In genomic region chr22:24067587-24068376, GRCh38 we compare ENCODE assay signal across 13 cellular contexts. TPM values are rescaled to one million over a fixed set of nuclear protein-coding genes. Genes with fewer than 3 reads are reported as not detected.
A peak's percentile ranks its signal among the peaks of the same experiment; 100 is the strongest.
DNase-seq lines count a peak whose midpoint lies in the region; ATAC-seq and TF ChIP-seq lines count a peak whose summit lies in the region.
"Had no signal": no experiment of that assay in that cellular context is flagged by ENCODE, and none has a peak within 500 bp of the region (broad histone marks: within the 10 kb centered on the region; RNA-seq: fewer than 3 reads in every experiment).

No MANE protein-coding gene starts in this region.

- TF ChIP-seq CTCF in mucosa of descending colon (IDR thresholded peaks at IDR 0.05) (no peak), ovary (IDR thresholded peaks at IDR 0.05) (no peak), gastroesophageal sphincter (IDR thresholded peaks at IDR 0.05) (no peak)

- H3K9me3 ChIP-seq in BLaER1: peaks cover 6% of the 10 kb centered on the region
- no peaks in the 10 kb centered on the region for H3K9me3 ChIP-seq in mucosa of descending colon
- no peaks in the 10 kb centered on the region for H3K9me3 ChIP-seq in ovary
- no peaks in the 10 kb centered on the region for H3K9me3 ChIP-seq in gastroesophageal sphincter

- no peaks in the 10 kb centered on the region for H3K27me3 ChIP-seq in BLaER1
- no peaks in the 10 kb centered on the region for H3K27me3 ChIP-seq in ovary
- H3K27me3 ChIP-seq in gastroesophageal sphincter: no peaks in the 10 kb centered on the region

- TF ChIP-seq EP300 in ovary (IDR thresholded peaks at IDR 0.05) (no peak), gastroesophageal sphincter (IDR thresholded peaks at IDR 0.05) (no peak)

- H3K27ac ChIP-seq in BLaER1 (peak overlapping the region; percentile 41; the same call in 1 of the 2 replicates), ovary (no peak overlapping the region), gastroesophageal sphincter (no peak overlapping the region)

- H3K4me2 ChIP-seq in BLaER1: peak overlapping the region; percentile 87

- DNase-seq in G401 (ENCODE audit: low spot score): peak; percentile 95
- peak; percentile 49 for DNase-seq in SHP77 treated with DMSO at 0.1 percent for 48 hours (lab: John Stamatoyannopoulos, UW)
- DNase-seq in mucosa of descending colon: peak in 2 of 3 donors; percentile 37 to 42
- no peak for DNase-seq in ovary
- DNase-seq: amniotic stem cell; CD4-positive, alpha-beta T cell; HCEC 1CT; Karpas-422; T-cell had no signal

- H3K36me3 ChIP-seq in BLaER1 (peaks cover 62% of the 10 kb centered on the region), mucosa of descending colon (ENCODE audit: low read depth) (no peaks in the 10 kb centered on the region), ovary (no peaks in the 10 kb centered on the region), gastroesophageal sphincter (peaks cover 0 to 90% of the 10 kb centered on the region in 2 donors)

- H3K4me3 ChIP-seq in BLaER1: no peak overlapping the region
- H3K4me3 ChIP-seq in mucosa of descending colon: no peak overlapping the region
- no peak overlapping the region for H3K4me3 ChIP-seq in ovary
- H3K4me3 ChIP-seq in gastroesophageal sphincter: no peak overlapping the region

- no peak for TF ChIP-seq POLR2A in ovary (IDR thresholded peaks at IDR 0.05)
- no peak for TF ChIP-seq POLR2A in gastroesophageal sphincter (IDR thresholded peaks at IDR 0.05)

- intact Hi-C loops in mucosa of descending colon (cut with DNase I, micrococcal nuclease) (no loop called here), ovary (cut with DNase I) (no loop called here)

- ATAC-seq in mucosa of descending colon (peak; percentile 87), gastroesophageal sphincter (no peak), GM21825 (IDR thresholded peaks at IDR 0.05; ENCODE audit: unreplicated experiment) (no peak)
- ATAC-seq in activated CD4-positive, CD25-positive, alpha-beta regulatory T cell treated with anti-CD3 and anti-CD28 coated beads, Interleukin-2, amount 50 U/mL, for 24 hours: no peak
- ATAC-seq: T-cell had no signal

- H3K9ac ChIP-seq in BLaER1: no peak overlapping the region

- H4K20me1 ChIP-seq in BLaER1: peaks cover 45% of the 10 kb centered on the region

- in situ Hi-C loops in G401 (cut with HindIII; ENCODE audit: low sequenced_read_pairs): no loop called here

- 76 to 80% (median 77%) methylated on average over 7 of the region's 7 CpGs for WGBS in ovary, 3 donors
- 80 to 93% methylated on average over 3 to 6 of the region's 7 CpGs for WGBS in gastroesophageal sphincter (ENCODE audit: low coverage in 1 of 2), 2 donors

- H3K4me1 ChIP-seq in BLaER1 (peaks cover 71% of the 10 kb centered on the region), mucosa of descending colon (ENCODE audit: low read depth) (no peaks in the 10 kb centered on the region), ovary (ENCODE audit: insufficient read depth) (peaks cover 12% of the 10 kb centered on the region), gastroesophageal sphincter (peaks cover 0 to 7% (median 0%) of the 10 kb centered on the region in 3 donors)

RNA-seq across cellular contexts. Expression of gene CABIN1, which starts 56.7 kb away (rescaled TPM):
- total RNA-seq in G401 (2014; rRNA removed; shearing (Covaris generic)): not detected in 2 replicates
- 10 to 100 TPM; 66.8 to 87.4 (median 79.2) TPM for total RNA-seq in mucosa of descending colon
- total RNA-seq in ovary: 10 to 100 TPM; 26.3 to 68.0 (median 50.2) TPM
- 10 to 100 TPM; 15.7 to 25.1 TPM for polyA plus RNA-seq in ovary
- 10 to 100 TPM; 37.9 to 75.4 (median 52.1) TPM for total RNA-seq in gastroesophageal sphincter

Comparison
In these comparisons a context has a peak if more than half of its experiments do, and no peak if none do; other contexts are left out.
1. DNase-seq: peak in G401 (single experiment), SHP77 treated with DMSO at 0.1 percent for 48 hours (single experiment) and mucosa of descending colon (2 of 3); none in ovary (0 of 5).
2. RNA of gene CABIN1, which starts 56.7 kb away (total RNA-seq): 66.8 to 87.4 TPM in mucosa of descending colon, 37.9 to 75.4 TPM in gastroesophageal sphincter and 26.3 to 68.0 TPM in ovary; not detected in G401; every median in the first group is over 10 times any median in the second.